Comparison of ENCODE assay signal across 8 cellular contexts in genomic region chr10:67779455-67780205, GRCh38. TPM values are rescaled to one million over a fixed set of nuclear protein-coding genes. Genes with fewer than 3 reads are reported as not detected.
DNase-seq lines count a peak whose midpoint lies in the region; ATAC-seq and TF ChIP-seq lines count a peak whose summit lies in the region.

No MANE protein-coding gene starts in this region.

- DNase-seq in GM10248 (ENCODE audit: extremely low spot score): peak; percentile 54
- DNase-seq in HFF-Myc (ENCODE audit: extremely low read depth, low read depth): peak; percentile 65
- DNase-seq in NCI-H1092 treated with DMSO at 0.1 percent for 48 hours (lab: John Stamatoyannopoulos, UW): peak; percentile 60
- peak; percentile 61 for DNase-seq in T follicular helper cell (ENCODE audit: low read depth)
- peak in 49 of 58 donors; percentile 3 to 85 (median 45) for DNase-seq in anterior cingulate cortex (lab: John Stamatoyannopoulos, UW)
- DNase-seq in right cardiac atrium: peak in 1 of 3 donors; percentile 34
- peak; percentile 44 for DNase-seq in skeletal muscle cell (ENCODE audit: low read depth)

- no peaks in the 10 kb centered on the region for H3K4me1 ChIP-seq in right cardiac atrium (ENCODE audit: control insufficient read depth, insufficient read depth, low read length)

- TF ChIP-seq CTCF in GM10248 (IDR thresholded peaks at IDR 0.05; ENCODE audit: control extremely low read depth, extremely low read depth, low read depth, missing control alignments) (peak; percentile 64), HFF-Myc (IDR thresholded peaks at IDR 0.05; ENCODE audit: low read depth, low read length, missing control alignments) (peak; percentile 60)

- H3K27me3 ChIP-seq in right cardiac atrium (ENCODE audit: control insufficient read depth, insufficient read depth): no peaks in the 10 kb centered on the region

- intact Hi-C loops in right cardiac atrium (cut with DNase I): loop anchor here (5.0 to 10.0 kb wide), 3 partner anchors 85 to 115 kb away; partner anchors contain the start of gene CTNNA3 (in 2 of the 4)

- H3K27ac ChIP-seq in right cardiac atrium (ENCODE audit: low read length): no peak overlapping the region

- H3K4me3 ChIP-seq in HFF-Myc (replicated peaks; ENCODE audit: low read depth, low read length) (no peak overlapping the region), right cardiac atrium (ENCODE audit: low read length) (no peak overlapping the region), skeletal muscle cell (ENCODE audit: low read depth, low read length) (no peak overlapping the region)

- CTCF ChIA-PET in GM10248 (lab: Yijun Ruan, JAX): interaction anchor here (0.6 to 6.9 kb wide), 41 partner anchors 10 to 1044 kb away, joined by 3 to 208 read pairs (median 4); partner anchors contain the start of gene CTNNA3

- 0% methylated on average over 4 of the region's 4 CpGs for WGBS in right cardiac atrium

- ATAC-seq in right cardiac atrium: peak; percentile 83 to 84
- no peak for ATAC-seq in GM18873 (IDR thresholded peaks at IDR 0.05; ENCODE audit: low FRiP score, unreplicated experiment)

- POLR2A ChIA-PET in GM10248 (lab: Yijun Ruan, JAX): no interaction called here

- no peaks in the 10 kb centered on the region for H3K9me3 ChIP-seq in right cardiac atrium (ENCODE audit: control insufficient read depth, low read length)

RNA-seq across cellular contexts. Expression of gene DNAJC12, which starts 58.4 kb away (rescaled TPM):
- total RNA-seq in right cardiac atrium: 1 to 10 TPM; 3.3 to 4.2 (median 3.6) TPM
- 5.8 TPM for polyA plus RNA-seq in right cardiac atrium
